Comparison of ENCODE assay signal across 8 cellular contexts in genomic region chr10:49115015-49115795, GRCh38. TPM values are rescaled to one million over a fixed set of nuclear protein-coding genes. Genes with fewer than 3 reads are reported as not detected.
DNase-seq lines count a peak whose midpoint lies in the region; ATAC-seq and TF ChIP-seq lines count a peak whose summit lies in the region.

A gene with protein sequence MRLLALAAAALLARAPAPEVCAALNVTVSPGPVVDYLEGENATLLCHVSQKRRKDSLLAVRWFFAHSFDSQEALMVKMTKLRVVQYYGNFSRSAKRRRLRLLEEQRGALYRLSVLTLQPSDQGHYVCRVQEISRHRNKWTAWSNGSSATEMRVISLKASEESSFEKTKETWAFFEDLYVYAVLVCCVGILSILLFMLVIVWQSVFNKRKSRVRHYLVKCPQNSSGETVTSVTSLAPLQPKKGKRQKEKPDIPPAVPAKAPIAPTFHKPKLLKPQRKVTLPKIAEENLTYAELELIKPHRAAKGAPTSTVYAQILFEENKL (minus strand): TSS chr10:49115522. CDS start chr10:49115485, 37 bp downstream.

- no peaks in the 10 kb centered on the region for H3K27me3 ChIP-seq in brain microvascular endothelial cell (replicated peaks)

- H3K4me3 ChIP-seq in AG09309 (ENCODE audit: control insufficient read depth, low read depth, low read length) = peak within 1 kb of the TSS; percentile 66
- peak within 1 kb of the TSS; percentile 65 for H3K4me3 ChIP-seq in brain microvascular endothelial cell (ENCODE audit: low read depth, low read length)
- H3K4me3 ChIP-seq in skin epidermis = peak within 1 kb of the TSS; percentile 34 to 58 (median 42)

- peak within 1 kb of the TSS; percentile 76 for H3K4me3 Mint-ChIP-seq in HFFc6

- peak within 1 kb of the TSS; percentile 43 for H3K27ac ChIP-seq in brain microvascular endothelial cell
- H3K27ac ChIP-seq in skin epidermis = peak within 1 kb of the TSS in 19 of 21 experiments; percentile 32 to 88 (median 68)

- no peak for ATAC-seq in HG02870 (IDR thresholded peaks at IDR 0.05; ENCODE audit: unreplicated experiment)
- no peak for ATAC-seq in GM19035 (IDR thresholded peaks at IDR 0.05; ENCODE audit: unreplicated experiment)

- no peaks in the 10 kb centered on the region; the same call in 1 of the 2 replicates for H3K4me1 Mint-ChIP-seq in HFFc6 (ENCODE audit: low read depth)

- H3K36me3 ChIP-seq in brain microvascular endothelial cell (replicated peaks) = no peaks in the 10 kb centered on the region

- DNase-seq in AG09309 (ENCODE audit: low read depth) (no peak), HFFc6 (no peak), brain microvascular endothelial cell (peak; percentile 45), iPS-NIHi11 (ENCODE audit: low spot score) (peak; percentile 86), SKM-1 treated with dmso at 0.1 percent for 144 hours (lab: John Stamatoyannopoulos, UW; ENCODE audit: unreplicated experiment) (no peak)

- in situ Hi-C loops in brain microvascular endothelial cell (cut with HindIII; ENCODE audit: low pct_ligation_motif_present, low sequenced_read_pairs) = no loop called here

- H3K27ac Mint-ChIP-seq in HFFc6 = no peak within 1 kb of the TSS; the same call in 1 of the 2 replicates

- TF ChIP-seq CTCF in AG09309 (IDR thresholded peaks at IDR 0.05; ENCODE audit: control insufficient read depth, insufficient read depth, low read depth, low read length, missing control alignments) (no peak), HFFc6 (IDR thresholded peaks at IDR 0.05) (no peak), brain microvascular endothelial cell (IDR thresholded peaks at IDR 0.05; ENCODE audit: low read depth, low read length, missing control alignments) (no peak)

- H3K9me3 Mint-ChIP-seq in HFFc6 = no peaks in the 10 kb centered on the region

- H3K27me3 Mint-ChIP-seq in HFFc6 (ENCODE audit: insufficient read depth) = peaks cover 60% of the 10 kb centered on the region

- H3K36me3 Mint-ChIP-seq in HFFc6 (ENCODE audit: low read depth) = no peaks in the 10 kb centered on the region

RNA-seq across cellular contexts. Expression of the gene that starts here (rescaled TPM):
- total RNA-seq in HFFc6 (2021; fragmentation: NEBNext Ultra II Directional; extraction: Animal tissue kit (Norgen Biotek cat#: 25700)) = under 1 TPM in 5 of 6 experiments, not detected in 1; 0.05 to 0.24 (median 0.14) TPM

Comparison
In these comparisons a context has a peak if more than half of its experiments do, and no peak if none do; other contexts are left out.
1. DNase-seq: peak in brain microvascular endothelial cell (single experiment) and iPS-NIHi11 (single experiment); none in AG09309 (single experiment), HFFc6 (single experiment) and SKM-1 treated with dmso at 0.1 percent for 144 hours (single experiment).
2. Peak in every context shown above with its lines, with median percentiles within 50 percentile points of each other: H3K4me3 ChIP-seq.